In genomic region chr1:205226868-205227583, GRCh38 we compare ENCODE assay signal across 8 cellular contexts. TPM values are rescaled to one million over a fixed set of nuclear protein-coding genes. Genes with fewer than 3 reads are reported as not detected.
DNase-seq lines count a peak whose midpoint lies in the region; ATAC-seq, FAIRE-seq and TF ChIP-seq lines count a peak whose summit lies in the region.

No MANE protein-coding gene starts in this region.

- FAIRE-seq in GM12878 (lab: Jason Lieb, UNC), result no peak

- no peak for TF ChIP-seq CTCF in GM12878 (IDR thresholded peaks at IDR 0.05 in 2 of 3, conservative IDR thresholded peaks at IDR 0.05 in 1 of 3; ENCODE audit: control insufficient read depth in 2 of 3, extremely low read depth in 1 of 3, insufficient read depth in 1 of 3, low read depth in 3 of 3, low read length in 3 of 3)

- ATAC-seq in GM12878, result no peak
- no peak for ATAC-seq in left lobe of liver
- ATAC-seq in GM21528 (IDR thresholded peaks at IDR 0.05; ENCODE audit: low FRiP score, unreplicated experiment), result no peak

- H3K4me3 ChIP-seq in GM12878, result peak overlapping the region; percentile 45; the same call in 1 of the 2 replicates

- no peaks in the 10 kb centered on the region for H3K9me3 ChIP-seq in GM12878 (replicated peaks; ENCODE audit: control insufficient read depth, insufficient read depth, low read length)

- RAD21 ChIA-PET in GM12878 (lab: Charles Lee; ENCODE audit: unreplicated experiment), result interaction anchor here (0.9 to 24.5 kb wide), 5 partner anchors 12 to 60 kb away, joined by 3 to 728 read pairs (median 63); no protein-coding TSS in a partner anchor

- peaks cover 24% of the 10 kb centered on the region for H3K4me1 ChIP-seq in GM12878 (ENCODE audit: control insufficient read depth, insufficient read depth, low read length)

- in situ Hi-C loops in GM12878 (cut with MboI), result no loop called here

- DNase-seq in Daoy (ENCODE audit: low read depth), result peak; percentile 63
- peak; percentile 49 for DNase-seq in NCI-H1105 (lab: John Stamatoyannopoulos, UW)
- DNase-seq in GM12878 (ENCODE audit: low read depth, low spot score), result no peak
- peak; percentile 33 for DNase-seq in left lobe of liver (ENCODE audit: low spot score)
- DNase-seq in NCI-H2081 treated with DMSO at 0.1 percent for 48 hours (lab: John Stamatoyannopoulos, UW), result no peak
- DNase-seq in stimulated activated CD4-positive, alpha-beta T cell treated with anti-CD3 and anti-CD28 coated beads, Interleukin-4, amount 100 ng/mL, for 24 hours, result no peak

- CTCF ChIA-PET in GM12878 (lab: Yijun Ruan, JAX), result interaction anchor here (1.0 to 19.1 kb wide), 4 partner anchors 25 to 234 kb away, joined by 3 to 836 read pairs (median 26); no protein-coding TSS in a partner anchor

- H2AFZ ChIP-seq in GM12878 (ENCODE audit: control insufficient read depth, low read depth, low read length), result peak overlapping the region; percentile 69

- H3K79me2 ChIP-seq in GM12878 (ENCODE audit: control insufficient read depth, insufficient read depth, low read length), result no peaks in the 10 kb centered on the region

- BruUV-seq in GM12878 (replicated peaks; lab: Mats Ljungman, UMichigan), result no TSS peak

- WGBS in GM12878 (ENCODE audit: insufficient coverage, insufficient replicate concordance, low lambda C conversion rate, missing lambda C conversion rate), result 2% methylated on average over 8 of the region's 8 CpGs

- TF ChIP-seq EP300 in GM12878 (IDR thresholded peaks at IDR 0.05; ENCODE audit: borderline replicate concordance in 1 of 2, control insufficient read depth in 1 of 2, low read depth in 2 of 2, low read length in 2 of 2), result no peak

- H3K36me3 ChIP-seq in GM12878 (ENCODE audit: control insufficient read depth in 2 of 2, insufficient read depth in 2 of 2, low read length in 1 of 2), result no peaks in the 10 kb centered on the region

- no peak for TF ChIP-seq RAD21 in GM12878 (IDR thresholded peaks at IDR 0.05; ENCODE audit: insufficient read depth, low read depth, low read length)

- POLR2A ChIA-PET in GM12878 (lab: Charles Lee), result interaction anchor here (1.1 to 5.2 kb wide), 2 partner anchors 23 to 28 kb away, joined by 3 to 75 read pairs; no protein-coding TSS in a partner anchor

- no peak for TF ChIP-seq POLR2A in GM12878 (IDR thresholded peaks at IDR 0.05; ENCODE audit: low read depth, low read length)

- H3K9ac ChIP-seq in GM12878 (ENCODE audit: control insufficient read depth, insufficient read depth, low read length), result no peak overlapping the region

- SMC1A ChIA-PET in GM12878 (lab: Charles Lee; ENCODE audit: uncharacterized antibody, unreplicated experiment), result interaction anchor here (1.0 to 12.1 kb wide), 7 partner anchors 13 to 107 kb away, joined by 3 to 427 read pairs (median 5); no protein-coding TSS in a partner anchor

- H3K27me3 ChIP-seq in GM12878 (replicated peaks in 1 of 2; ENCODE audit: control insufficient read depth in 2 of 2, insufficient read depth in 2 of 2, low read length in 1 of 2), result peaks cover 2 to 15% of the 10 kb centered on the region in 2 experiments; a peak in 3 of 4 replicates

- no peak overlapping the region for H3K27ac ChIP-seq in GM12878 (ENCODE audit: control insufficient read depth, insufficient read depth)
- H3K27ac ChIP-seq in temporal lobe (ENCODE audit: low read depth, low read length), result peak overlapping the region; percentile 83

- peak overlapping the region; percentile 90 for H3K4me2 ChIP-seq in GM12878 (ENCODE audit: control insufficient read depth, insufficient read depth)

- H4K20me1 ChIP-seq in GM12878 (ENCODE audit: control insufficient read depth, insufficient read depth), result no peaks in the 10 kb centered on the region

- intact Hi-C loops in GM12878 (cut with micrococcal nuclease; ENCODE audit: unreplicated experiment), result no loop called here

TF ChIP-seq in GM12878, 131 proteins besides CTCF, POLR2A, EP300 and RAD21:
- peak; percentile 38 for TF ChIP-seq SMAD1 (IDR thresholded peaks at IDR 0.05; ENCODE audit: low read depth, partially characterized antibody)
- no peak for TF ChIP-seq KDM1A (IDR thresholded peaks at IDR 0.05; ENCODE audit: borderline replicate concordance)

RNA-seq across cellular contexts. Expression of gene TMCC2, which starts 0.7 kb away (rescaled TPM):
- 3.2 and 4.8 TPM in 2 replicates for total RNA-seq in Daoy (2014; rRNA removed; shearing (Covaris generic))
- total RNA-seq in GM12878 (2013; cell fraction: nucleolus; rRNA removed), result 3.7 and 4.3 TPM in 2 replicates
- total RNA-seq in GM12878 (2014; rRNA removed) (1.1 and 1.2 TPM in 2 replicates), GM12878 (2014; rRNA removed; fragmentation: Illumina TruSeq; extraction: Trizol) (0.76 and 1.2 TPM in 2 replicates), GM12878 (2021) (2.3 and 2.4 TPM in 2 replicates), left lobe of liver (0.33 TPM), temporal lobe (27.5 TPM)
- 0.09 TPM for polyA plus RNA-seq in GM12878 (2011; ENCODE audit: low read depth)
- polyA plus RNA-seq in GM12878 (2011; rRNA removed) (0.76 and 1.6 TPM in 2 replicates), GM12878 (2014; fragmentation: Illumina TruSeq; extraction: Trizol) (0.10 and 0.76 TPM in 2 replicates), GM12878 (2014; fragmentation: Nextera tagmentation; extraction: Ambion mirVana) (under 1 TPM; 0.06 to 0.18 TPM), GM12878 (2014; rRNA removed) (1.7 and 2.1 TPM in 2 replicates), GM12878 (2016; fragmentation: Nextera tagmentation; extraction: Ambion mirVana) (under 1 TPM; 0.42 to 0.47 TPM)
- 1.8 and 2.1 TPM in 2 replicates for polyA plus RNA-seq in GM12878 (2011; cell fraction: cytosol; rRNA removed)
- polyA plus RNA-seq in GM12878 (2011; cell fraction: nucleus; rRNA removed), result 2.2 and 2.3 TPM in 2 replicates
- 0.32 and 0.55 TPM in 2 replicates for polyA plus RNA-seq in GM12878 (2012)
- polyA minus RNA-seq in GM12878 (2011; rRNA and poly(A)+ RNA removed), result 1.1 and 2.4 TPM in 2 replicates
- 0.83 and 1.6 TPM in 2 replicates for polyA minus RNA-seq in GM12878 (2011; cell fraction: cytosol; rRNA and poly(A)+ RNA removed)
- polyA minus RNA-seq in GM12878 (2011; cell fraction: nucleus; rRNA and poly(A)+ RNA removed), result 0.60 and 1.3 TPM in 2 replicates

RNA-seq across cellular contexts. Expression of gene DSTYK, which starts 15.5 kb away (rescaled TPM):
- 5.0 and 6.2 TPM in 2 replicates for total RNA-seq in Daoy (2014; rRNA removed; shearing (Covaris generic))
- total RNA-seq in GM12878 (2013; cell fraction: nucleolus; rRNA removed), result 8.1 and 8.2 TPM in 2 replicates
- total RNA-seq in GM12878 (2014; rRNA removed), result 4.6 and 5.2 TPM in 2 replicates
- 4.1 and 4.2 TPM in 2 replicates for total RNA-seq in GM12878 (2014; rRNA removed; fragmentation: Illumina TruSeq; extraction: Trizol)
- 4.7 and 5.5 TPM in 2 replicates for total RNA-seq in GM12878 (2021)
- polyA plus RNA-seq in GM12878 (2011; ENCODE audit: low read depth), result 1.2 TPM
- 3.2 and 3.4 TPM in 2 replicates for polyA plus RNA-seq in GM12878 (2011; rRNA removed)
- polyA plus RNA-seq in GM12878 (2011; cell fraction: cytosol; rRNA removed), result 2.0 and 2.1 TPM in 2 replicates
- 1.1 and 1.3 TPM in 2 replicates for polyA plus RNA-seq in GM12878 (2011; cell fraction: nucleus; rRNA removed)
- 1.5 TPM in 2 replicates for polyA plus RNA-seq in GM12878 (2012)
- 4.5 and 5.4 TPM in 2 replicates for polyA plus RNA-seq in GM12878 (2014; fragmentation: Illumina TruSeq; extraction: Trizol)
- 1 to 10 TPM; 2.7 to 3.4 TPM for polyA plus RNA-seq in GM12878 (2014; fragmentation: Nextera tagmentation; extraction: Ambion mirVana)
- polyA plus RNA-seq in GM12878 (2014; rRNA removed), result 3.8 and 4.0 TPM in 2 replicates
- 1 to 10 TPM; 2.7 to 3.4 TPM for polyA plus RNA-seq in GM12878 (2016; fragmentation: Nextera tagmentation; extraction: Ambion mirVana)
- 4.2 and 4.8 TPM in 2 replicates for polyA minus RNA-seq in GM12878 (2011; rRNA and poly(A)+ RNA removed)
- 2.0 TPM in 2 replicates for polyA minus RNA-seq in GM12878 (2011; cell fraction: cytosol; rRNA and poly(A)+ RNA removed)
- polyA minus RNA-seq in GM12878 (2011; cell fraction: nucleus; rRNA and poly(A)+ RNA removed), result 1.5 and 3.3 TPM in 2 replicates
- total RNA-seq in left lobe of liver, result 2.5 TPM
- 19.4 TPM for total RNA-seq in temporal lobe

Comparison
In these comparisons a context has a peak if more than half of its experiments do, and no peak if none do; other contexts are left out.
1. DNase-seq: peak in Daoy (single experiment), NCI-H1105 (single experiment) and left lobe of liver (single experiment); none in GM12878 (single experiment), NCI-H2081 treated with DMSO at 0.1 percent for 48 hours (single experiment) and stimulated activated CD4-positive, alpha-beta T cell treated with anti-CD3 and anti-CD28 coated beads, Interleukin-4, amount 100 ng/mL, for 24 hours (single experiment).